18 cellular contexts compared by ENCODE assay signal in genomic region chr6:169824021-169824420, GRCh38.
"Had no signal": no experiment of that assay in that cellular context is flagged by ENCODE, and none has a peak within 500 bp of the region (broad histone marks: within the 10 kb centered on the region; RNA-seq: fewer than 3 reads in every experiment).

No MANE protein-coding gene starts in this region.

- ATAC-seq: foreskin keratinocyte; mucosa of descending colon; naive thymus-derived CD8-positive, alpha-beta T cell; psoas muscle; sciatic nerve; stimulated activated naive CD8-positive, alpha-beta T cell treated with anti-CD3 and anti-CD28 coated beads, Interleukin-15, Interleukin-2, amounts not matched to agents 100 U/mL and 50 U/mL, for 24 hours; T-helper 17 cell had no signal

- H3K4me1 Mint-ChIP-seq: activated B cell treated with CpG ODN at 0.5 μM for 24 hours; activated CD4-positive, alpha-beta T cell treated with anti-CD3 and anti-CD28 coated beads, Interleukin-2, amount 10 ng/mL, durations not matched to agents 7 days and 5 days; activated naive CD8-positive, alpha-beta T cell treated with anti-CD3 and anti-CD28 coated beads for 36 hours had no signal

- H3K36me3 ChIP-seq: brain microvascular endothelial cell, upper lobe of right lung had no signal

- H3K4me1 ChIP-seq: foreskin keratinocyte, psoas muscle, upper lobe of right lung had no signal

- H3K27ac ChIP-seq: brain microvascular endothelial cell, dorsolateral prefrontal cortex, foreskin keratinocyte, psoas muscle, upper lobe of right lung had no signal

- H3K9me3 Mint-ChIP-seq: activated CD4-positive, alpha-beta T cell treated with anti-CD3 and anti-CD28 coated beads, Interleukin-2, amount 10 ng/mL, durations not matched to agents 7 days and 5 days had no signal

- H3K36me3 Mint-ChIP-seq: activated naive CD8-positive, alpha-beta T cell treated with anti-CD3 and anti-CD28 coated beads for 36 hours had no signal

- H3K27me3 ChIP-seq: brain microvascular endothelial cell had no signal

- H3K27ac Mint-ChIP-seq: activated B cell treated with CpG ODN at 0.5 μM for 24 hours; activated CD4-positive, alpha-beta T cell treated with anti-CD3 and anti-CD28 coated beads, Interleukin-2, amount 10 ng/mL, durations not matched to agents 7 days and 5 days; activated naive CD8-positive, alpha-beta T cell treated with anti-CD3 and anti-CD28 coated beads for 36 hours; naive thymus-derived CD8-positive, alpha-beta T cell; T-helper 17 cell had no signal

- H3K4me3 ChIP-seq: dorsolateral prefrontal cortex, mucosa of descending colon, psoas muscle, upper lobe of right lung had no signal

- DNase-seq: activated B cell treated with CpG ODN at 0.5 μM for 24 hours; activated CD4-positive, alpha-beta T cell treated with anti-CD3 and anti-CD28 coated beads, Interleukin-2, amount 10 ng/mL, durations not matched to agents 7 days and 5 days; activated gamma-delta T cell treated with Interleukin-2 at 50 U/mL for 16 hours; activated naive CD8-positive, alpha-beta T cell treated with anti-CD3 and anti-CD28 coated beads for 36 hours; brain microvascular endothelial cell; foreskin keratinocyte; mammary epithelial cell; mucosa of descending colon; naive thymus-derived CD8-positive, alpha-beta T cell; nucleus accumbens; psoas muscle; stimulated activated CD4-positive, alpha-beta T cell treated with anti-CD3 and anti-CD28 coated beads, Interleukin-4, amount 100 ng/mL, for 1 hour; stimulated activated CD8-positive, alpha-beta memory T cell treated with anti-CD3 and anti-CD28 coated beads, Interleukin-4, amount 100 ng/mL, for 48 hours; stimulated activated naive CD8-positive, alpha-beta T cell treated with anti-CD3 and anti-CD28 coated beads, Interleukin-15, Interleukin-2, amounts not matched to agents 100 U/mL and 50 U/mL, for 24 hours; T-helper 17 cell; upper lobe of right lung had no signal

- H3K4me3 Mint-ChIP-seq: activated B cell treated with CpG ODN at 0.5 μM for 24 hours; activated CD4-positive, alpha-beta T cell treated with anti-CD3 and anti-CD28 coated beads, Interleukin-2, amount 10 ng/mL, durations not matched to agents 7 days and 5 days; activated naive CD8-positive, alpha-beta T cell treated with anti-CD3 and anti-CD28 coated beads for 36 hours; naive thymus-derived CD8-positive, alpha-beta T cell; T-helper 17 cell had no signal

- H3K9me3 ChIP-seq: mucosa of descending colon, psoas muscle, upper lobe of right lung had no signal
